Comparison of ENCODE assay signal across 11 cellular contexts in the genomic region with DNA sequence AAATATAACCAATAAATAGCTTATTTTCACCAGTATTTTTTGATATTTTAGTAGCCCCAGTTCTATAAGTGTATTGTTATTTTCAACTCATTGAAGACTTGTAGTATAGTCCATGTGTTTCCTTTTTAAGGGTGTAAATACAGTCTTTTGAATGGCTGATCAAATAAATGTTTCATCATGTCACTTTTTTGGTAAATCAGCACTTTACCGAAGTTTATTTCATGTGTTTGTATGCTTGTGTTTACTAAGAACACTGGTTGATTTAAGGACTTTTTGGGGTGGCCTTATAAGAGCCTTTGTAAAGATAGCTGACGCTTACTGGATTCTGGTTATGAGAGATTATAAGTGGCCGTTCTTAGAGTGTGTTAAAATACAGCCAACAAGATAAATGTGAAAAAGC. TPM values are rescaled to one million over a fixed set of nuclear protein-coding genes. Genes with fewer than 3 reads are reported as not detected.
A peak's percentile ranks its signal among the peaks of the same experiment; 100 is the strongest.
DNase-seq lines count a peak whose midpoint lies in the region; ATAC-seq and TF ChIP-seq lines count a peak whose summit lies in the region.
"Had no signal": no experiment of that assay in that cellular context is flagged by ENCODE, and none has a peak within 500 bp of the region (broad histone marks: within the 10 kb centered on the region; RNA-seq: fewer than 3 reads in every experiment).

No MANE protein-coding gene starts in this region.

- no peaks in the 10 kb centered on the region for H3K27me3 Mint-ChIP-seq in activated naive CD4-positive, alpha-beta T cell treated with anti-CD3 and anti-CD28 coated beads for 36 hours (ENCODE audit: low read depth)
- no peaks in the 10 kb centered on the region for H3K27me3 Mint-ChIP-seq in activated T-helper 17 cell treated with anti-CD3 and anti-CD28 coated beads, Interleukin-2, amount 50 U/mL, for 72 hours
- no peaks in the 10 kb centered on the region for H3K27me3 Mint-ChIP-seq in stimulated activated naive CD8-positive, alpha-beta T cell treated with anti-CD3 and anti-CD28 coated beads, Interleukin-15, amount 100 ng/mL, for 72 hours

- no peak overlapping the region for H3K9ac ChIP-seq in iPS-15b (ENCODE audit: low read depth, low read length)

- H3K4me3 Mint-ChIP-seq in activated naive CD4-positive, alpha-beta T cell treated with anti-CD3 and anti-CD28 coated beads for 36 hours = peak overlapping the region; percentile 16
- peak overlapping the region; percentile 97 for H3K4me3 Mint-ChIP-seq in activated T-helper 17 cell treated with anti-CD3 and anti-CD28 coated beads, Interleukin-2, amount 50 U/mL, for 72 hours
- H3K4me3 Mint-ChIP-seq in stimulated activated naive CD8-positive, alpha-beta T cell treated with anti-CD3 and anti-CD28 coated beads, Interleukin-15, amount 100 ng/mL, for 72 hours = peak overlapping the region; percentile 26 to 94

- CTCF ChIA-PET in activated naive CD4-positive, alpha-beta T cell treated with anti-CD3 and anti-CD28 coated beads for 36 hours (lab: Charles Lee) = interaction anchor here (0.6 kb wide), 1 partner anchor 308 kb away, joined by 5 read pairs; no protein-coding TSS in a partner anchor

- H3K4me3 ChIP-seq in iPS-15b (ENCODE audit: low read depth, low read length) (peak overlapping the region; percentile 86), adrenal gland (peak overlapping the region in 2 of 4 donors; percentile 0 to 63)

- no peak for TF ChIP-seq POLR2A in adrenal gland (IDR thresholded peaks at IDR 0.05)

- H3K27me3 ChIP-seq in iPS-15b (ENCODE audit: control insufficient read depth, insufficient read depth, low read length) (no peaks in the 10 kb centered on the region), adrenal gland (no peaks in the 10 kb centered on the region)

- H3K4me1 ChIP-seq in iPS-15b (ENCODE audit: control insufficient read depth, insufficient read depth, low read length) = peaks cover 13% of the 10 kb centered on the region
- H3K4me1 ChIP-seq in adrenal gland (replicated peaks in 1 of 2) = peaks cover 17 to 36% of the 10 kb centered on the region in 2 donors

- no peak overlapping the region for H3K27ac Mint-ChIP-seq in activated naive CD4-positive, alpha-beta T cell treated with anti-CD3 and anti-CD28 coated beads for 36 hours
- no peak overlapping the region for H3K27ac Mint-ChIP-seq in activated naive CD4-positive, alpha-beta T cell treated with anti-CD3 and anti-CD28 coated beads, Interleukin-2, amount 50 U/mL, for 72 hours
- H3K27ac Mint-ChIP-seq in activated T-helper 17 cell treated with anti-CD3 and anti-CD28 coated beads, Interleukin-2, amount 50 U/mL, for 72 hours = peak overlapping the region; percentile 96
- H3K27ac Mint-ChIP-seq in stimulated activated naive CD8-positive, alpha-beta T cell treated with anti-CD3 and anti-CD28 coated beads, Interleukin-15, amount 100 ng/mL, for 72 hours = no peak overlapping the region

- WGBS in adrenal gland, 4 donors = 20 to 29% (median 28%) methylated on average over 3 of the region's 3 CpGs

- TF ChIP-seq CTCF in adrenal gland (IDR thresholded peaks at IDR 0.05) = no peak

- H3K4me1 Mint-ChIP-seq in activated naive CD4-positive, alpha-beta T cell treated with anti-CD3 and anti-CD28 coated beads for 36 hours (ENCODE audit: low read depth) = peaks cover 34% of the 10 kb centered on the region
- peaks cover 16% of the 10 kb centered on the region for H3K4me1 Mint-ChIP-seq in activated T-helper 17 cell treated with anti-CD3 and anti-CD28 coated beads, Interleukin-2, amount 50 U/mL, for 72 hours
- peaks cover 37% of the 10 kb centered on the region for H3K4me1 Mint-ChIP-seq in stimulated activated naive CD8-positive, alpha-beta T cell treated with anti-CD3 and anti-CD28 coated beads, Interleukin-15, amount 100 ng/mL, for 72 hours

- no peaks in the 10 kb centered on the region for H3K9me3 Mint-ChIP-seq in activated naive CD4-positive, alpha-beta T cell treated with anti-CD3 and anti-CD28 coated beads for 36 hours
- H3K9me3 Mint-ChIP-seq in activated naive CD4-positive, alpha-beta T cell treated with anti-CD3 and anti-CD28 coated beads, Interleukin-2, amount 50 U/mL, for 72 hours = no peaks in the 10 kb centered on the region
- no peaks in the 10 kb centered on the region for H3K9me3 Mint-ChIP-seq in activated T-helper 17 cell treated with anti-CD3 and anti-CD28 coated beads, Interleukin-2, amount 50 U/mL, for 72 hours
- H3K9me3 Mint-ChIP-seq in stimulated activated naive CD8-positive, alpha-beta T cell treated with anti-CD3 and anti-CD28 coated beads, Interleukin-15, amount 100 ng/mL, for 72 hours = no peaks in the 10 kb centered on the region

- H3K9me3 ChIP-seq in iPS-15b (ENCODE audit: control insufficient read depth, insufficient read depth, low read length) (no peaks in the 10 kb centered on the region), adrenal gland (replicated peaks in 1 of 3) (no peaks in the 10 kb centered on the region)

- intact Hi-C loops in activated naive CD4-positive, alpha-beta T cell treated with anti-CD3 and anti-CD28 coated beads for 36 hours (cut with micrococcal nuclease) = no loop called here
- intact Hi-C loops in adrenal gland (cut with DNase I) = no loop called here

- H3K36me3 ChIP-seq in iPS-15b (ENCODE audit: control insufficient read depth, insufficient read depth, low read length) (peaks cover 3% of the 10 kb centered on the region), adrenal gland (replicated peaks in 1 of 2) (peaks cover 0 to 6% of the 10 kb centered on the region in 2 donors)

- peaks cover 15% of the 10 kb centered on the region for H3K36me3 Mint-ChIP-seq in activated naive CD4-positive, alpha-beta T cell treated with anti-CD3 and anti-CD28 coated beads for 36 hours (ENCODE audit: low read depth)
- H3K36me3 Mint-ChIP-seq in activated naive CD4-positive, alpha-beta T cell treated with anti-CD3 and anti-CD28 coated beads, Interleukin-2, amount 50 U/mL, for 72 hours = peaks cover 10 to 16% of the 10 kb centered on the region in 2 donors
- H3K36me3 Mint-ChIP-seq in activated T-helper 17 cell treated with anti-CD3 and anti-CD28 coated beads, Interleukin-2, amount 50 U/mL, for 72 hours (ENCODE audit: low read depth) = peaks cover 60% of the 10 kb centered on the region

- no peak for DNase-seq in activated naive CD4-positive, alpha-beta T cell treated with anti-CD3 and anti-CD28 coated beads for 36 hours
- DNase-seq in activated naive CD4-positive, alpha-beta T cell treated with anti-CD3 and anti-CD28 coated beads, Interleukin-2, amount 50 U/mL, for 72 hours (ENCODE audit: low spot score in 2 of 2) = no peak
- DNase-seq in stimulated activated naive CD8-positive, alpha-beta T cell treated with anti-CD3 and anti-CD28 coated beads, Interleukin-15, amount 100 ng/mL, for 72 hours = no peak
- no peak for DNase-seq in stimulated activated CD4-positive, alpha-beta T cell treated with anti-CD3 and anti-CD28 coated beads, Interleukin-4, amount 100 ng/mL, for 24 hours
- DNase-seq in adrenal gland = no peak
- DNase-seq: activated CD8-positive, alpha-beta memory T cell treated with anti-CD3 and anti-CD28 coated beads for 24 hours; COR-L47; NCI-H345 had no signal

- no peak for ATAC-seq in activated naive CD4-positive, alpha-beta T cell treated with anti-CD3 and anti-CD28 coated beads, Interleukin-2, amount 50 U/mL, for 72 hours
- no peak for ATAC-seq in activated T-helper 17 cell treated with anti-CD3 and anti-CD28 coated beads, Interleukin-2, amount 50 U/mL, for 72 hours (replicated peaks)
- ATAC-seq in stimulated activated naive CD8-positive, alpha-beta T cell treated with anti-CD3 and anti-CD28 coated beads, Interleukin-15, amount 100 ng/mL, for 72 hours = no peak
- ATAC-seq in HG02763 (IDR thresholded peaks at IDR 0.05; ENCODE audit: unreplicated experiment) = no peak

- no peak overlapping the region for H3K27ac ChIP-seq in adrenal gland

RNA-seq across cellular contexts. Expression of gene UBE2K, which starts 2.6 kb away (rescaled TPM):
- total RNA-seq in activated naive CD4-positive, alpha-beta T cell treated with anti-CD3 and anti-CD28 coated beads for 36 hours = 10 to 100 TPM; 60.6 to 69.5 TPM
- total RNA-seq in activated naive CD4-positive, alpha-beta T cell treated with anti-CD3 and anti-CD28 coated beads, Interleukin-2, amount 50 U/mL, for 72 hours = 10 to 100 TPM; 70.8 to 78.8 TPM
- 10 to 100 TPM; 52.5 to 90.0 TPM for total RNA-seq in activated T-helper 17 cell treated with anti-CD3 and anti-CD28 coated beads, Interleukin-2, amount 50 U/mL, for 72 hours
- total RNA-seq in adrenal gland = 10 to 100 TPM; 17.9 to 91.4 (median 43.5) TPM
- 100 to 1,000 TPM in 1 of 3 donors, 10 to 100 TPM in 2; 25.0 to 146 (median 45.7) TPM for polyA plus RNA-seq in adrenal gland

Comparison
In these comparisons a context has a peak if more than half of its experiments do, and no peak if none do; other contexts are left out.
1. H3K4me3 Mint-ChIP-seq: peak in every context shown above with its lines; median percentile 97 in activated T-helper 17 cell treated with anti-CD3 and anti-CD28 coated beads, Interleukin-2, amount 50 U/mL, for 72 hours; 60 in stimulated activated naive CD8-positive, alpha-beta T cell treated with anti-CD3 and anti-CD28 coated beads, Interleukin-15, amount 100 ng/mL, for 72 hours; 16 in activated naive CD4-positive, alpha-beta T cell treated with anti-CD3 and anti-CD28 coated beads for 36 hours.